Comparison of ENCODE assay signal across 1 cellular context in the genomic region with DNA sequence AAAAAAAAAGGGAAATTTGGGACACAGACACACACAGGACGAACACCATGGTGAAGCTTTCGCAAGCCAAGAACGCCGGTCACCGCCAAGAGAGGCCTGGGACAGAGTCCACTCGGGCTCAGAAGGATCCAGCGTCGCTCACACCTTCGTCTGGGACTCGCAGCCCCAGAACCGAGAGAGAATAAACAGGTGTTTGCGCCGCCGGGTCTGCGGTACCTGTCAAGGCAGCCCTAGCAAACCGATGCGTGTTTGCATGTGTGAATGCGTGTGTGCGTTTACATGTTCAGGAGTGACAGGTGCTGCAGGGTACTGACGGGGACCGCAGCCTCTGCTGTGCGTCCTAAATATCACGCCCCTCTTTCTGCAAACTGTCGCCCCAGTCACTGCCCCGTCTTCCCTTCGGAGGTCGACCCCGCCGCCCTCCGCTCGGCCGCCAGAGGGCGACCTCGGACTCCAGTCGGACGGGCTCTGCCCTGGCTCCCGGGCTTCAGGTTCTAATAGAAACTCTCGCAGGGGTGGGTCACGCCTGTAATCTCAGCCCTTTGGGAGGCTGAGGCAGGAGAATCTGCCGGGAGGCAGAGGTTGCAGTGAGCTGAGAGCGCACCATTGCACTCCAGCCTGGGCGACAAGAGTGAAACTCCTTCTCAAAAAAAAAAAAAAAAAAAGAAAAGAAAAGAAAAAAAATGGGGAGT.
A peak's percentile ranks its signal among the peaks of the same experiment; 100 is the strongest.
TF ChIP-seq lines count a peak whose summit lies in the region.

No MANE protein-coding gene starts in this region.

TF ChIP-seq in H1, 55 proteins besides CTCF, POLR2A, EP300 and RAD21:
- TF ChIP-seq CHD2 (IDR thresholded peaks at IDR 0.05; ENCODE audit: low read length) (no peak), HDAC6 (IDR thresholded peaks at IDR 0.05; ENCODE audit: low read depth, low read length) (no peak), RXRA (IDR thresholded peaks at IDR 0.05; ENCODE audit: insufficient read depth, low read depth, low read length) (0 out of 2 replicates have a peak, but pooled peaks have one; percentile 7), SP4 (IDR thresholded peaks at IDR 0.05; ENCODE audit: low read length) (0 out of 2 replicates have a peak, but pooled peaks have one; percentile 63), CBX8 (IDR thresholded peaks at IDR 0.05; ENCODE audit: borderline replicate concordance, low read depth, low read length) (no peak), CHD1 (IDR thresholded peaks at IDR 0.05; ENCODE audit: low read depth, low read length) (no peak), TAF1 (IDR thresholded peaks at IDR 0.05; ENCODE audit: low read depth, low read length) (no peak), NANOG (IDR thresholded peaks at IDR 0.05; ENCODE audit: insufficient read depth, low read depth, low read length, poor library complexity, severe bottlenecking) (no peak), JUN (IDR thresholded peaks at IDR 0.05; ENCODE audit: low read depth, low read length) (no peak), SIX5 (IDR thresholded peaks at IDR 0.05; ENCODE audit: low read depth, low read length) (no peak), POLR2AphosphoS5 (IDR thresholded peaks at IDR 0.05; ENCODE audit: low read depth, low read length) (no peak), ASH2L (IDR thresholded peaks at IDR 0.05; ENCODE audit: low read length) (no peak), RFX5 (IDR thresholded peaks at IDR 0.05; ENCODE audit: borderline replicate concordance, low read depth, low read length) (no peak), FOSL1 (IDR thresholded peaks at IDR 0.05; ENCODE audit: insufficient read depth, low read depth, low read length) (no peak), GABPA (IDR thresholded peaks at IDR 0.05; ENCODE audit: borderline replicate concordance, insufficient read depth, low read length) (peak; percentile 72; the same call in 1 of the 2 replicates), SRF (IDR thresholded peaks at IDR 0.05; ENCODE audit: low read depth, low read length) (no peak), SP2 (IDR thresholded peaks at IDR 0.05; ENCODE audit: low read length) (no peak), SP1 (IDR thresholded peaks at IDR 0.05; ENCODE audit: low read depth, low read length) (no peak), TEAD4 (IDR thresholded peaks at IDR 0.05; ENCODE audit: low read depth, low read length) (no peak), YY1 (IDR thresholded peaks at IDR 0.05; ENCODE audit: low read depth, low read length) (0 out of 2 replicates have a peak, but pooled peaks have one; percentile 33), SUZ12 (IDR thresholded peaks at IDR 0.05; ENCODE audit: low read length) (no peak), SIN3A (conservative IDR thresholded peaks at IDR 0.05 in 1 of 2, IDR thresholded peaks at IDR 0.05 in 1 of 2; ENCODE audit: low read depth in 1 of 2, low read length in 2 of 2) (no peak), KDM5A (IDR thresholded peaks at IDR 0.05; ENCODE audit: low read length) (no peak), E2F6 (IDR thresholded peaks at IDR 0.05) (no peak), BCL11A (IDR thresholded peaks at IDR 0.05; ENCODE audit: low read depth in 2 of 2, low read length in 2 of 2) (no peak), RBBP5 (IDR thresholded peaks at IDR 0.05; ENCODE audit: borderline replicate concordance, low read depth, low read length) (no peak), POU5F1 (IDR thresholded peaks at IDR 0.05; ENCODE audit: low read depth, low read length) (no peak), CREB1 (IDR thresholded peaks at IDR 0.05) (0 out of 2 replicates have a peak, but pooled peaks have one; percentile 12), KDM4A (IDR thresholded peaks at IDR 0.05; ENCODE audit: low read depth, low read length, severe bottlenecking) (no peak), CTBP2 (IDR thresholded peaks at IDR 0.05; ENCODE audit: borderline replicate concordance, insufficient read depth, insufficient read length, low read length) (no peak), SIRT6 (IDR thresholded peaks at IDR 0.05; ENCODE audit: low read length) (no peak), USF2 (IDR thresholded peaks at IDR 0.05; ENCODE audit: low read length) (no peak), ATF2 (IDR thresholded peaks at IDR 0.05; ENCODE audit: low read length) (no peak), CBX5 (IDR thresholded peaks at IDR 0.05; ENCODE audit: low read depth, low read length) (no peak), RNF2 (IDR thresholded peaks at IDR 0.05; ENCODE audit: borderline replicate concordance, low read depth, low read length, missing control alignments, poor library complexity, severe bottlenecking) (no peak), SAP30 (IDR thresholded peaks at IDR 0.05; ENCODE audit: insufficient read depth, insufficient replicate concordance, low read length) (no peak), ZNF274 (IDR thresholded peaks at IDR 0.05; ENCODE audit: borderline replicate concordance, extremely low read depth, low read length) (no peak), HDAC2 (IDR thresholded peaks at IDR 0.05; ENCODE audit: borderline replicate concordance in 1 of 2, low read depth in 2 of 2, low read length in 2 of 2) (no peak)
- TF ChIP-seq, protein P1, sequence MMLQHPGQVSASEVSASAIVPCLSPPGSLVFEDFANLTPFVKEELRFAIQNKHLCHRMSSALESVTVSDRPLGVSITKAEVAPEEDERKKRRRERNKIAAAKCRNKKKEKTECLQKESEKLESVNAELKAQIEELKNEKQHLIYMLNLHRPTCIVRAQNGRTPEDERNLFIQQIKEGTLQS (IDR thresholded peaks at IDR 0.05; ENCODE audit: insufficient read depth, low read depth, low read length): no peak
- TF ChIP-seq, protein P2, sequence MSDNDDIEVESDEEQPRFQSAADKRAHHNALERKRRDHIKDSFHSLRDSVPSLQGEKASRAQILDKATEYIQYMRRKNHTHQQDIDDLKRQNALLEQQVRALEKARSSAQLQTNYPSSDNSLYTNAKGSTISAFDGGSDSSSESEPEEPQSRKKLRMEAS (IDR thresholded peaks at IDR 0.05): no peak
- TF ChIP-seq, protein P3, sequence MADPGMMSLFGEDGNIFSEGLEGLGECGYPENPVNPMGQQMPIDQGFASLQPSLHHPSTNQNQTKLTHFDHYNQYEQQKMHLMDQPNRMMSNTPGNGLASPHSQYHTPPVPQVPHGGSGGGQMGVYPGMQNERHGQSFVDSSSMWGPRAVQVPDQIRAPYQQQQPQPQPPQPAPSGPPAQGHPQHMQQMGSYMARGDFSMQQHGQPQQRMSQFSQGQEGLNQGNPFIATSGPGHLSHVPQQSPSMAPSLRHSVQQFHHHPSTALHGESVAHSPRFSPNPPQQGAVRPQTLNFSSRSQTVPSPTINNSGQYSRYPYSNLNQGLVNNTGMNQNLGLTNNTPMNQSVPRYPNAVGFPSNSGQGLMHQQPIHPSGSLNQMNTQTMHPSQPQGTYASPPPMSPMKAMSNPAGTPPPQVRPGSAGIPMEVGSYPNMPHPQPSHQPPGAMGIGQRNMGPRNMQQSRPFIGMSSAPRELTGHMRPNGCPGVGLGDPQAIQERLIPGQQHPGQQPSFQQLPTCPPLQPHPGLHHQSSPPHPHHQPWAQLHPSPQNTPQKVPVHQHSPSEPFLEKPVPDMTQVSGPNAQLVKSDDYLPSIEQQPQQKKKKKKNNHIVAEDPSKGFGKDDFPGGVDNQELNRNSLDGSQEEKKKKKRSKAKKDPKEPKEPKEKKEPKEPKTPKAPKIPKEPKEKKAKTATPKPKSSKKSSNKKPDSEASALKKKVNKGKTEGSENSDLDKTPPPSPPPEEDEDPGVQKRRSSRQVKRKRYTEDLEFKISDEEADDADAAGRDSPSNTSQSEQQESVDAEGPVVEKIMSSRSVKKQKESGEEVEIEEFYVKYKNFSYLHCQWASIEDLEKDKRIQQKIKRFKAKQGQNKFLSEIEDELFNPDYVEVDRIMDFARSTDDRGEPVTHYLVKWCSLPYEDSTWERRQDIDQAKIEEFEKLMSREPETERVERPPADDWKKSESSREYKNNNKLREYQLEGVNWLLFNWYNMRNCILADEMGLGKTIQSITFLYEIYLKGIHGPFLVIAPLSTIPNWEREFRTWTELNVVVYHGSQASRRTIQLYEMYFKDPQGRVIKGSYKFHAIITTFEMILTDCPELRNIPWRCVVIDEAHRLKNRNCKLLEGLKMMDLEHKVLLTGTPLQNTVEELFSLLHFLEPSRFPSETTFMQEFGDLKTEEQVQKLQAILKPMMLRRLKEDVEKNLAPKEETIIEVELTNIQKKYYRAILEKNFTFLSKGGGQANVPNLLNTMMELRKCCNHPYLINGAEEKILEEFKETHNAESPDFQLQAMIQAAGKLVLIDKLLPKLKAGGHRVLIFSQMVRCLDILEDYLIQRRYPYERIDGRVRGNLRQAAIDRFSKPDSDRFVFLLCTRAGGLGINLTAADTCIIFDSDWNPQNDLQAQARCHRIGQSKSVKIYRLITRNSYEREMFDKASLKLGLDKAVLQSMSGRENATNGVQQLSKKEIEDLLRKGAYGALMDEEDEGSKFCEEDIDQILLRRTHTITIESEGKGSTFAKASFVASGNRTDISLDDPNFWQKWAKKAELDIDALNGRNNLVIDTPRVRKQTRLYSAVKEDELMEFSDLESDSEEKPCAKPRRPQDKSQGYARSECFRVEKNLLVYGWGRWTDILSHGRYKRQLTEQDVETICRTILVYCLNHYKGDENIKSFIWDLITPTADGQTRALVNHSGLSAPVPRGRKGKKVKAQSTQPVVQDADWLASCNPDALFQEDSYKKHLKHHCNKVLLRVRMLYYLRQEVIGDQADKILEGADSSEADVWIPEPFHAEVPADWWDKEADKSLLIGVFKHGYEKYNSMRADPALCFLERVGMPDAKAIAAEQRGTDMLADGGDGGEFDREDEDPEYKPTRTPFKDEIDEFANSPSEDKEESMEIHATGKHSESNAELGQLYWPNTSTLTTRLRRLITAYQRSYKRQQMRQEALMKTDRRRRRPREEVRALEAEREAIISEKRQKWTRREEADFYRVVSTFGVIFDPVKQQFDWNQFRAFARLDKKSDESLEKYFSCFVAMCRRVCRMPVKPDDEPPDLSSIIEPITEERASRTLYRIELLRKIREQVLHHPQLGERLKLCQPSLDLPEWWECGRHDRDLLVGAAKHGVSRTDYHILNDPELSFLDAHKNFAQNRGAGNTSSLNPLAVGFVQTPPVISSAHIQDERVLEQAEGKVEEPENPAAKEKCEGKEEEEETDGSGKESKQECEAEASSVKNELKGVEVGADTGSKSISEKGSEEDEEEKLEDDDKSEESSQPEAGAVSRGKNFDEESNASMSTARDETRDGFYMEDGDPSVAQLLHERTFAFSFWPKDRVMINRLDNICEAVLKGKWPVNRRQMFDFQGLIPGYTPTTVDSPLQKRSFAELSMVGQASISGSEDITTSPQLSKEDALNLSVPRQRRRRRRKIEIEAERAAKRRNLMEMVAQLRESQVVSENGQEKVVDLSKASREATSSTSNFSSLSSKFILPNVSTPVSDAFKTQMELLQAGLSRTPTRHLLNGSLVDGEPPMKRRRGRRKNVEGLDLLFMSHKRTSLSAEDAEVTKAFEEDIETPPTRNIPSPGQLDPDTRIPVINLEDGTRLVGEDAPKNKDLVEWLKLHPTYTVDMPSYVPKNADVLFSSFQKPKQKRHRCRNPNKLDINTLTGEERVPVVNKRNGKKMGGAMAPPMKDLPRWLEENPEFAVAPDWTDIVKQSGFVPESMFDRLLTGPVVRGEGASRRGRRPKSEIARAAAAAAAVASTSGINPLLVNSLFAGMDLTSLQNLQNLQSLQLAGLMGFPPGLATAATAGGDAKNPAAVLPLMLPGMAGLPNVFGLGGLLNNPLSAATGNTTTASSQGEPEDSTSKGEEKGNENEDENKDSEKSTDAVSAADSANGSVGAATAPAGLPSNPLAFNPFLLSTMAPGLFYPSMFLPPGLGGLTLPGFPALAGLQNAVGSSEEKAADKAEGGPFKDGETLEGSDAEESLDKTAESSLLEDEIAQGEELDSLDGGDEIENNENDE (IDR thresholded peaks at IDR 0.05; ENCODE audit: insufficient replicate concordance, low read length): no peak
TF ChIP-seq in H1: peak in this region for 5.
